In genomic region chrX:19794690-19795089, GRCh38 we compare ENCODE assay signal across 21 cellular contexts.
DNase-seq lines count a peak whose midpoint lies in the region; ATAC-seq lines count a peak whose summit lies in the region.
"Had no signal": no experiment of that assay in that cellular context is flagged by ENCODE, and none has a peak within 500 bp of the region (broad histone marks: within the 10 kb centered on the region; RNA-seq: fewer than 3 reads in every experiment).

No MANE protein-coding gene starts in this region.

- no peak for ATAC-seq in CD4-positive, CD25-positive, alpha-beta regulatory T cell (ENCODE audit: low read depth in 2 of 2)
- ATAC-seq: right cardiac atrium; Right ventricle myocardium inferior; stimulated activated naive B cell treated with anti-CD40 and anti-IgM and Interleukin-4, amounts not matched to agents 10 μg/mL and 1 μg/mL and 100 μg/mL, for 72 hours had no signal

- H3K36me3 ChIP-seq in CD4-positive, CD25-positive, alpha-beta regulatory T cell (ENCODE audit: control insufficient read depth, insufficient read depth, low read length) = peaks cover 3% of the 10 kb centered on the region
- H3K36me3 ChIP-seq in CD8-positive, alpha-beta memory T cell (ENCODE audit: insufficient read depth, low read length) = no peaks in the 10 kb centered on the region
- H3K36me3 ChIP-seq: esophagus muscularis mucosa, left ventricle myocardium inferior, thyroid gland had no signal

- no peaks in the 10 kb centered on the region for H3K9me3 ChIP-seq in CD4-positive, CD25-positive, alpha-beta regulatory T cell (ENCODE audit: control insufficient read depth in 2 of 2, low read length in 2 of 2)
- H3K9me3 ChIP-seq in CD8-positive, alpha-beta memory T cell (ENCODE audit: low read length) = no peaks in the 10 kb centered on the region
- H3K9me3 ChIP-seq: esophagus muscularis mucosa, left ventricle myocardium inferior, thyroid gland had no signal

- peaks cover 5 to 67% (median 42%) of the 10 kb centered on the region in 4 donors for H3K4me1 Mint-ChIP-seq in CD4-positive, CD25-positive, alpha-beta regulatory T cell
- peaks cover 57 to 71% (median 69%) of the 10 kb centered on the region in 3 donors for H3K4me1 Mint-ChIP-seq in CD8-positive, alpha-beta memory T cell

- no peaks in the 10 kb centered on the region for H3K27me3 ChIP-seq in CD4-positive, CD25-positive, alpha-beta regulatory T cell (ENCODE audit: control insufficient read depth, insufficient read depth, low read length)
- no peaks in the 10 kb centered on the region for H3K27me3 ChIP-seq in CD8-positive, alpha-beta memory T cell (ENCODE audit: insufficient read depth, low read length, poor library complexity, severe bottlenecking)
- H3K27me3 ChIP-seq: esophagus muscularis mucosa, thyroid gland had no signal

- no peaks in the 10 kb centered on the region for H3K9me3 Mint-ChIP-seq in CD4-positive, CD25-positive, alpha-beta regulatory T cell
- H3K9me3 Mint-ChIP-seq in CD8-positive, alpha-beta memory T cell = no peaks in the 10 kb centered on the region
- H3K9me3 Mint-ChIP-seq: stimulated activated naive B cell treated with anti-CD40 and anti-IgM and Interleukin-4, amounts not matched to agents 10 μg/mL and 1 μg/mL and 100 μg/mL, for 72 hours had no signal

- H3K36me3 Mint-ChIP-seq in CD4-positive, CD25-positive, alpha-beta regulatory T cell = peaks cover 18% of the 10 kb centered on the region
- peaks cover 0 to 54% (median 4%) of the 10 kb centered on the region in 3 donors for H3K36me3 Mint-ChIP-seq in CD8-positive, alpha-beta memory T cell

- peak overlapping the region; percentile 92 to 98 (median 93) for H3K27ac Mint-ChIP-seq in CD4-positive, CD25-positive, alpha-beta regulatory T cell
- H3K27ac Mint-ChIP-seq in CD8-positive, alpha-beta memory T cell = peak overlapping the region; percentile 74 to 98 (median 94)
- H3K27ac Mint-ChIP-seq: stimulated activated naive B cell treated with anti-CD40 and anti-IgM and Interleukin-4, amounts not matched to agents 10 μg/mL and 1 μg/mL and 100 μg/mL, for 72 hours had no signal

- CTCF ChIA-PET in CD8-positive, alpha-beta memory T cell (lab: Charles Lee) = interaction anchor here (1.0 to 1.2 kb wide), 2 partner anchors 9 to 62 kb away, joined by 3 read pairs; no protein-coding TSS in a partner anchor

- peak overlapping the region; percentile 80 for H3K27ac ChIP-seq in CD4-positive, CD25-positive, alpha-beta regulatory T cell (ENCODE audit: insufficient read depth, low read length, poor library complexity, severe bottlenecking)
- no peak overlapping the region for H3K27ac ChIP-seq in CD8-positive, alpha-beta memory T cell (ENCODE audit: low read depth, low read length)
- H3K27ac ChIP-seq: esophagus muscularis mucosa, KMS-11, left ventricle myocardium inferior, thyroid gland had no signal

- no peaks in the 10 kb centered on the region for H3K27me3 Mint-ChIP-seq in CD4-positive, CD25-positive, alpha-beta regulatory T cell
- H3K27me3 Mint-ChIP-seq in CD8-positive, alpha-beta memory T cell = no peaks in the 10 kb centered on the region
- H3K27me3 Mint-ChIP-seq: stimulated activated naive B cell treated with anti-CD40 and anti-IgM and Interleukin-4, amounts not matched to agents 10 μg/mL and 1 μg/mL and 100 μg/mL, for 72 hours had no signal

- in situ Hi-C loops in SK-MEL-5 (cut with HindIII; ENCODE audit: low pct_unique_long_range_greater_than_20kb, low sequenced_read_pairs) = no loop called here

- POLR2A ChIA-PET in CD8-positive, alpha-beta memory T cell (lab: Charles Lee) = interaction anchor here (0.6 to 1.4 kb wide), 4 partner anchors 11 to 48 kb away, joined by 3 read pairs; no protein-coding TSS in a partner anchor

- H3K4me3 ChIP-seq in CD4-positive, CD25-positive, alpha-beta regulatory T cell (ENCODE audit: low read depth, low read length) = peak overlapping the region; percentile 93
- H3K4me3 ChIP-seq in CD8-positive, alpha-beta memory T cell (ENCODE audit: low read length) = no peak overlapping the region
- H3K4me3 ChIP-seq: esophagus muscularis mucosa, left ventricle myocardium inferior, thyroid gland had no signal

- H3K4me1 ChIP-seq in CD4-positive, CD25-positive, alpha-beta regulatory T cell (ENCODE audit: control insufficient read depth, insufficient read depth, low read length, poor library complexity, severe bottlenecking) = peaks cover 46% of the 10 kb centered on the region
- peaks cover 61% of the 10 kb centered on the region for H3K4me1 ChIP-seq in CD8-positive, alpha-beta memory T cell (ENCODE audit: insufficient read depth, low read length)

- peak overlapping the region; percentile 53 to 97 (median 94) for H3K4me3 Mint-ChIP-seq in CD4-positive, CD25-positive, alpha-beta regulatory T cell
- H3K4me3 Mint-ChIP-seq in CD8-positive, alpha-beta memory T cell = peak overlapping the region; percentile 66 to 96 (median 92)
- H3K4me3 Mint-ChIP-seq: stimulated activated naive B cell treated with anti-CD40 and anti-IgM and Interleukin-4, amounts not matched to agents 10 μg/mL and 1 μg/mL and 100 μg/mL, for 72 hours had no signal

- no peak for DNase-seq in CD4-positive, CD25-positive, alpha-beta regulatory T cell
- no peak for DNase-seq in CD8-positive, alpha-beta memory T cell
- DNase-seq in SK-MEL-5 (ENCODE audit: low read depth, low spot score) (peak; percentile 26), foreskin melanocyte (peak; percentile 86), DMS 273 treated with DMSO at 0.1 percent for 48 hours (lab: John Stamatoyannopoulos, UW) (no peak), anterior cingulate cortex (lab: John Stamatoyannopoulos, UW) (no peak), GDM1 (lab: John Stamatoyannopoulos, UW) (no peak)
- DNase-seq: AML-193; Calu3; caudate nucleus; left ventricle myocardium inferior; NCI-H1105 treated with DMSO at 0.1 percent for 48 hours; NCI-H524 treated with DMSO at 0.1 percent for 48 hours; right cardiac atrium; stimulated activated CD4-positive, alpha-beta T cell treated with anti-CD3 and anti-CD28 coated beads, Interleukin-15, amount 100 ng/mL, for 24 hours; stimulated activated naive B cell treated with anti-CD40 and anti-IgM and Interleukin-4, amounts not matched to agents 10 μg/mL and 1 μg/mL and 100 μg/mL, for 72 hours; T-helper 1 cell; thyroid gland had no signal

Comparison
In these comparisons a context has a peak if more than half of its experiments do, and no peak if none do; other contexts are left out.
1. DNase-seq: peak in SK-MEL-5 (single experiment) and foreskin melanocyte (single experiment); none in CD4-positive, CD25-positive, alpha-beta regulatory T cell (0 of 3), CD8-positive, alpha-beta memory T cell (0 of 5), DMS 273 treated with DMSO at 0.1 percent for 48 hours (single experiment), anterior cingulate cortex (0 of 58) and GDM1 (single experiment).